In genomic region chr10:11178606-11179221, GRCh38 we compare ENCODE assay signal across 8 cellular contexts.
DNase-seq lines count a peak whose midpoint lies in the region; ATAC-seq lines count a peak whose summit lies in the region.

No MANE protein-coding gene starts in this region.

- intact Hi-C loops in activated naive CD4-positive, alpha-beta T cell treated with anti-CD3 and anti-CD28 coated beads for 36 hours (cut with micrococcal nuclease): loop anchor here (1.0 to 10.0 kb wide), 10 partner anchors 8 to 946 kb away; partner anchors contain the start of genes SEC61A2 and UPF2

- H3K4me1 Mint-ChIP-seq in activated naive CD4-positive, alpha-beta T cell treated with anti-CD3 and anti-CD28 coated beads for 36 hours (ENCODE audit: low read depth): peaks cover 90% of the 10 kb centered on the region

- H3K4me1 ChIP-seq in SJCRH30: no peaks in the 10 kb centered on the region

- CTCF ChIA-PET in activated naive CD4-positive, alpha-beta T cell treated with anti-CD3 and anti-CD28 coated beads for 36 hours (lab: Charles Lee): interaction anchor here (0.7 to 2.8 kb wide), 9 partner anchors 9 to 93 kb away, joined by 3 to 13 read pairs (median 4); no protein-coding TSS in a partner anchor

- in situ Hi-C loops in ACHN (cut with HindIII; ENCODE audit: low pct_ligation_motif_present, low pct_unique_long_range_greater_than_20kb, low sequenced_read_pairs): no loop called here

- DNase-seq in RPMI8226 (peak; percentile 89), ACHN (no peak), SJCRH30 (no peak)
- peak; percentile 90 for DNase-seq in activated naive CD4-positive, alpha-beta T cell treated with anti-CD3 and anti-CD28 coated beads for 36 hours
- DNase-seq in stimulated activated CD8-positive, alpha-beta memory T cell treated with anti-CD3 and anti-CD28 coated beads, Interleukin-7, amount 100 ng/mL, for 1 hour (ENCODE audit: low read depth in 2 of 2): peak; percentile 68 to 69

- H3K36me3 Mint-ChIP-seq in activated naive CD4-positive, alpha-beta T cell treated with anti-CD3 and anti-CD28 coated beads for 36 hours (ENCODE audit: low read depth): peaks cover 58% of the 10 kb centered on the region

- no peaks in the 10 kb centered on the region for H3K9me3 Mint-ChIP-seq in activated naive CD4-positive, alpha-beta T cell treated with anti-CD3 and anti-CD28 coated beads for 36 hours

- H3K27ac ChIP-seq in layer of hippocampus (ENCODE audit: low read depth, low read length): peak overlapping the region; percentile 49
- H3K27ac ChIP-seq in SJCRH30: no peak overlapping the region

- no peaks in the 10 kb centered on the region for H3K27me3 ChIP-seq in layer of hippocampus (ENCODE audit: control insufficient read depth, insufficient read depth, low read length)
- no peaks in the 10 kb centered on the region for H3K27me3 ChIP-seq in SJCRH30

- ATAC-seq in GM18861 (IDR thresholded peaks at IDR 0.05; ENCODE audit: unreplicated experiment) (peak; percentile 82), HG02973 (IDR thresholded peaks at IDR 0.05; ENCODE audit: unreplicated experiment) (peak; percentile 84)

- H3K9me3 ChIP-seq in SJCRH30 (replicated peaks): no peaks in the 10 kb centered on the region

- no peaks in the 10 kb centered on the region for H3K27me3 Mint-ChIP-seq in activated naive CD4-positive, alpha-beta T cell treated with anti-CD3 and anti-CD28 coated beads for 36 hours (ENCODE audit: low read depth)

- no peak overlapping the region for H3K27ac Mint-ChIP-seq in activated naive CD4-positive, alpha-beta T cell treated with anti-CD3 and anti-CD28 coated beads for 36 hours

- H3K36me3 ChIP-seq in SJCRH30: peaks cover 50% of the 10 kb centered on the region

- no peak overlapping the region for H3K4me3 ChIP-seq in SJCRH30

- peak overlapping the region; percentile 82 for H3K4me3 Mint-ChIP-seq in activated naive CD4-positive, alpha-beta T cell treated with anti-CD3 and anti-CD28 coated beads for 36 hours

Comparison
In these comparisons a context has a peak if more than half of its experiments do, and no peak if none do; other contexts are left out.
1. DNase-seq: peak in RPMI8226 (single experiment), activated naive CD4-positive, alpha-beta T cell treated with anti-CD3 and anti-CD28 coated beads for 36 hours (single experiment) and stimulated activated CD8-positive, alpha-beta memory T cell treated with anti-CD3 and anti-CD28 coated beads, Interleukin-7, amount 100 ng/mL, for 1 hour (2 of 2); none in ACHN (single experiment) and SJCRH30 (0 of 2).